ENCODE assay signal across 18 cellular contexts in the genomic region with DNA sequence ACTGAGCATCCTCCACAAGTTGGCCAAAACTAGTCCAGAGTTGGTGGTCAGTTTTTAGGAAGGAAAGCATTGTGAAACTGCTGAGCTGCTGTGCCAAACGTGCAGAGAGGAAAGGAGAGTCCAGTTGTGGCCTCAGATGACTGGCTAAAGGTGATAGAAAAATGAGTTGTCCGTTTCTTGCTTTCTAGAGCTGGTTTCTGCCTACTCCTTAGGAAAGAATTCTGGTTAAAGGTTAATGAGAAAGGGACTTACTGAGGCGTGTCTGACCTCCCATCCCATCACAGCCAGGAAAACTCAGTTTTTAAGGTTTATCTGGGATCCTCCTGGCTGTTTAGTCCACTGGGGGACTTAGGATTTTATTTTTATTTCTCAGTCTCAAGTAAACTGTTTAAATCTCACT.
"Had no signal": no experiment of that assay in that cellular context is flagged by ENCODE, and none has a peak within 500 bp of the region (broad histone marks: within the 10 kb centered on the region; RNA-seq: fewer than 3 reads in every experiment).

No MANE protein-coding gene starts in this region.

- H3K27ac Mint-ChIP-seq: naive thymus-derived CD4-positive, alpha-beta T cell; stimulated activated effector memory CD8-positive, alpha-beta T cell treated with anti-CD3 and anti-CD28 coated beads, Interleukin-12 subunit alpha, Interleukin-12 subunit beta, amount 100 ng/mL, for 72 hours; type B pancreatic cell had no signal

- H3K27me3 Mint-ChIP-seq: type B pancreatic cell had no signal

- H3K9me3 ChIP-seq: ovary, right lobe of liver, suprapubic skin, thyroid gland had no signal

- H3K9me3 Mint-ChIP-seq: neural crest cell, type B pancreatic cell had no signal

- H3K4me1 ChIP-seq: foreskin keratinocyte, heart left ventricle, right lobe of liver, suprapubic skin, thyroid gland had no signal

- H3K4me1 Mint-ChIP-seq: naive thymus-derived CD4-positive, alpha-beta T cell; neural crest cell; stimulated activated effector memory CD8-positive, alpha-beta T cell treated with anti-CD3 and anti-CD28 coated beads, Interleukin-12 subunit alpha, Interleukin-12 subunit beta, amount 100 ng/mL, for 72 hours had no signal

- H3K27ac ChIP-seq: foreskin keratinocyte, heart left ventricle, ovary, right lobe of liver, suprapubic skin, thyroid gland had no signal

- ATAC-seq: foreskin keratinocyte; heart left ventricle; left cardiac atrium; naive thymus-derived CD4-positive, alpha-beta T cell; right lobe of liver; stimulated activated effector memory CD8-positive, alpha-beta T cell treated with anti-CD3 and anti-CD28 coated beads, Interleukin-12 subunit alpha, Interleukin-12 subunit beta, amount 100 ng/mL, for 72 hours; stimulated activated naive CD8-positive, alpha-beta T cell treated with anti-CD3 and anti-CD28 coated beads, Interleukin-15, Interleukin-2, amounts not matched to agents 100 U/mL and 50 U/mL, for 24 hours had no signal

- FAIRE-seq: islet of Langerhans, urothelium cell line had no signal

- H3K36me3 ChIP-seq: heart left ventricle, ovary, right lobe of liver, suprapubic skin, thyroid gland had no signal

- H3K4me3 ChIP-seq: heart left ventricle, ovary, right lobe of liver, suprapubic skin, thyroid gland had no signal

- H3K27me3 ChIP-seq: foreskin keratinocyte, ovary, right lobe of liver, suprapubic skin, thyroid gland had no signal

- H3K36me3 Mint-ChIP-seq: naive thymus-derived CD4-positive, alpha-beta T cell; stimulated activated effector memory CD8-positive, alpha-beta T cell treated with anti-CD3 and anti-CD28 coated beads, Interleukin-12 subunit alpha, Interleukin-12 subunit beta, amount 100 ng/mL, for 72 hours; type B pancreatic cell had no signal

- DNase-seq: erythroblast; foreskin keratinocyte; heart left ventricle; hypothalamus; left cardiac atrium; naive thymus-derived CD4-positive, alpha-beta T cell; ovary; right lobe of liver; stimulated activated CD4-positive, alpha-beta T cell treated with anti-CD3 and anti-CD28 coated beads, Interleukin-4, amount 100 ng/mL, for 1 hour; stimulated activated CD8-positive, alpha-beta memory T cell treated with anti-CD3 and anti-CD28 coated beads, Interleukin-4, amount 100 ng/mL, for 48 hours; stimulated activated naive CD8-positive, alpha-beta T cell treated with anti-CD3 and anti-CD28 coated beads, Interleukin-15, Interleukin-2, amounts not matched to agents 100 U/mL and 50 U/mL, for 24 hours; thyroid gland had no signal

- H3K4me3 Mint-ChIP-seq: naive thymus-derived CD4-positive, alpha-beta T cell; neural crest cell; stimulated activated effector memory CD8-positive, alpha-beta T cell treated with anti-CD3 and anti-CD28 coated beads, Interleukin-12 subunit alpha, Interleukin-12 subunit beta, amount 100 ng/mL, for 72 hours; type B pancreatic cell had no signal
